In genomic region chr12:13094349-13094748, GRCh38 we compare ENCODE assay signal across 11 cellular contexts. TPM values are rescaled to one million over a fixed set of nuclear protein-coding genes. Genes with fewer than 3 reads are reported as not detected.
DNase-seq lines count a peak whose midpoint lies in the region; ATAC-seq, FAIRE-seq and TF ChIP-seq lines count a peak whose summit lies in the region.
"Had no signal": no experiment of that assay in that cellular context is flagged by ENCODE, and none has a peak within 500 bp of the region (broad histone marks: within the 10 kb centered on the region; RNA-seq: fewer than 3 reads in every experiment).

No MANE protein-coding gene starts in this region.

- H3K9me3 ChIP-seq in endothelial cell of umbilical vein (replicated peaks; ENCODE audit: control insufficient read depth, insufficient read depth, low read length), result no peaks in the 10 kb centered on the region
- H3K9me3 ChIP-seq: BLaER1 had no signal

- peak overlapping the region; percentile 36 for H2AFZ ChIP-seq in endothelial cell of umbilical vein (ENCODE audit: low read depth, low read length)

- H3K4me2 ChIP-seq in endothelial cell of umbilical vein (ENCODE audit: insufficient read depth, low read length), result peak overlapping the region; percentile 49
- H3K4me2 ChIP-seq: BLaER1 had no signal

- peak overlapping the region; percentile 59 for H3K27ac ChIP-seq in endothelial cell of umbilical vein (ENCODE audit: insufficient read depth, low read depth, low read length)
- H3K27ac ChIP-seq: BLaER1 had no signal

- CTCF ChIA-PET in endothelial cell of umbilical vein (lab: Charles Lee), result interaction anchor here (0.7 to 3.7 kb wide), 6 partner anchors 12 to 118 kb away, joined by 3 to 23 read pairs (median 6); no protein-coding TSS in a partner anchor

- peak; percentile 63 for DNase-seq in AG20443 (ENCODE audit: low spot score)
- peak; percentile 75 for DNase-seq in NCI-H226
- DNase-seq in endothelial cell of umbilical vein (ENCODE audit: low read depth, low spot score), result peak; percentile 30
- DNase-seq in D721Med (ENCODE audit: insufficient read length, low spot score), result no peak
- DNase-seq: amygdala, NCI-H146 had no signal

- dilution Hi-C loops in endothelial cell of umbilical vein (cut with MboI; ENCODE audit: extremely low pct_ligation_motif_present, low sequenced_read_pairs), result no loop called here

- H4K20me1 ChIP-seq in endothelial cell of umbilical vein (replicated peaks; ENCODE audit: control insufficient read depth, extremely low read depth, insufficient read depth, low read length), result no peaks in the 10 kb centered on the region
- H4K20me1 ChIP-seq: BLaER1 had no signal

- POLR2A ChIA-PET in endothelial cell of umbilical vein (lab: Charles Lee), result no interaction called here

- no peaks in the 10 kb centered on the region for H3K79me2 ChIP-seq in endothelial cell of umbilical vein (ENCODE audit: control insufficient read depth, insufficient read depth, low read length)

- no peak for TF ChIP-seq POLR2A in endothelial cell of umbilical vein (IDR thresholded peaks at IDR 0.05; ENCODE audit: low read depth, low read length)

- no peaks in the 10 kb centered on the region for H3K27me3 ChIP-seq in endothelial cell of umbilical vein (ENCODE audit: control insufficient read depth in 2 of 2, insufficient read depth in 2 of 2, low read length in 2 of 2)
- H3K27me3 ChIP-seq: BLaER1 had no signal

- no TSS peak for BruUV-seq in endothelial cell of umbilical vein (replicated peaks; lab: Mats Ljungman, UMichigan)

- H3K4me1 ChIP-seq in endothelial cell of umbilical vein (ENCODE audit: control insufficient read depth, extremely low read depth, insufficient read depth, low read length), result peaks cover 42% of the 10 kb centered on the region

- FAIRE-seq in endothelial cell of umbilical vein (lab: Jason Lieb, UNC) (peak; percentile 49), D721Med (lab: Jason Lieb, UNC) (no peak)

- ATAC-seq in GM21786 (IDR thresholded peaks at IDR 0.05; ENCODE audit: unreplicated experiment) (peak; percentile 38), HG03108 (IDR thresholded peaks at IDR 0.05; ENCODE audit: unreplicated experiment) (no peak), HG03439 (IDR thresholded peaks at IDR 0.05; ENCODE audit: unreplicated experiment) (no peak), HG03442 (IDR thresholded peaks at IDR 0.05; ENCODE audit: unreplicated experiment) (no peak)

- no peaks in the 10 kb centered on the region for H3K36me3 ChIP-seq in endothelial cell of umbilical vein (ENCODE audit: control insufficient read depth in 2 of 2, extremely low read depth in 1 of 2, insufficient read depth in 2 of 2, low read length in 2 of 2)
- H3K36me3 ChIP-seq: BLaER1 had no signal

- TF ChIP-seq CTCF in endothelial cell of umbilical vein (IDR thresholded peaks at IDR 0.05; ENCODE audit: extremely low read depth in 1 of 2, insufficient read depth in 1 of 2, low read depth in 1 of 2, low read length in 2 of 2) (no peak), D721Med (IDR thresholded peaks at IDR 0.05; ENCODE audit: insufficient read depth, missing control alignments) (no peak)

- intact Hi-C loops in endothelial cell of umbilical vein (cut with micrococcal nuclease), result no loop called here

- H3K9me1 ChIP-seq in endothelial cell of umbilical vein (replicated peaks; ENCODE audit: control insufficient read depth, extremely low read depth, insufficient read depth, low read length), result no peaks in the 10 kb centered on the region

- peak overlapping the region; percentile 45 for H3K9ac ChIP-seq in endothelial cell of umbilical vein (replicated peaks; ENCODE audit: extremely low read depth, insufficient read depth, low read length)
- H3K9ac ChIP-seq: BLaER1 had no signal

- H3K4me3 ChIP-seq in endothelial cell of umbilical vein (replicated peaks in 1 of 3; ENCODE audit: insufficient read depth in 1 of 3, low read depth in 1 of 3, low read length in 3 of 3), result no peak overlapping the region
- H3K4me3 ChIP-seq: BLaER1 had no signal

TF ChIP-seq in endothelial cell of umbilical vein, 7 proteins besides CTCF, POLR2A, EP300 and RAD21:
- TF ChIP-seq FOS (IDR thresholded peaks at IDR 0.05; ENCODE audit: borderline replicate concordance, insufficient read depth, low read length) (peak; percentile 77), POLR2AphosphoS5 (IDR thresholded peaks at IDR 0.05; ENCODE audit: insufficient read depth, low read depth, low read length) (no peak), JUN (IDR thresholded peaks at IDR 0.05; ENCODE audit: borderline replicate concordance, insufficient read depth, insufficient read length, low read depth) (peak; percentile 78), MAX (IDR thresholded peaks at IDR 0.05; ENCODE audit: insufficient read depth, insufficient read length) (no peak), MYC (IDR thresholded peaks at IDR 0.05; ENCODE audit: low read depth, low read length) (no peak), EZH2 (IDR thresholded peaks at IDR 0.05; ENCODE audit: borderline replicate concordance, low read depth, low read length, severe bottlenecking) (no peak), GATA2 (IDR thresholded peaks at IDR 0.05; ENCODE audit: insufficient read depth, insufficient read length, low read depth, low read length) (no peak)
TF ChIP-seq in endothelial cell of umbilical vein: peak in this region for 2.

RNA-seq across cellular contexts. Expression of gene GSG1, which starts 9.1 kb away (rescaled TPM):
- total RNA-seq in endothelial cell of umbilical vein, result not detected in 2 replicates
- polyA plus RNA-seq in endothelial cell of umbilical vein, result not detected in 2 replicates
- not detected in 2 replicates for polyA plus RNA-seq in endothelial cell of umbilical vein (2011; cell fraction: cytosol; rRNA removed)
- polyA plus RNA-seq in endothelial cell of umbilical vein (2011; cell fraction: nucleus; rRNA removed), result not detected in 2 replicates
- polyA plus RNA-seq in endothelial cell of umbilical vein (2012), result 0.16 TPM in 1 of 2 replicates, not detected in the other
- polyA minus RNA-seq in endothelial cell of umbilical vein, result not detected in 2 replicates
- not detected for polyA minus RNA-seq in endothelial cell of umbilical vein (2011; cell fraction: cytosol; rRNA and poly(A)+ RNA removed)
- polyA minus RNA-seq in endothelial cell of umbilical vein (2011; cell fraction: nucleus; rRNA and poly(A)+ RNA removed), result not detected in 2 replicates

RNA-seq across cellular contexts. Expression of gene FAM234B, which starts 50.2 kb away (rescaled TPM):
- total RNA-seq in endothelial cell of umbilical vein, result 9.4 and 13.2 TPM in 2 replicates
- polyA plus RNA-seq in endothelial cell of umbilical vein, result 4.9 TPM in 2 replicates
- 4.7 and 5.1 TPM in 2 replicates for polyA plus RNA-seq in endothelial cell of umbilical vein (2011; cell fraction: cytosol; rRNA removed)
- 7.5 and 8.2 TPM in 2 replicates for polyA plus RNA-seq in endothelial cell of umbilical vein (2011; cell fraction: nucleus; rRNA removed)
- polyA plus RNA-seq in endothelial cell of umbilical vein (2012), result 7.4 and 7.6 TPM in 2 replicates
- polyA minus RNA-seq in endothelial cell of umbilical vein, result 20.3 and 24.7 TPM in 2 replicates
- 4.6 TPM for polyA minus RNA-seq in endothelial cell of umbilical vein (2011; cell fraction: cytosol; rRNA and poly(A)+ RNA removed)
- polyA minus RNA-seq in endothelial cell of umbilical vein (2011; cell fraction: nucleus; rRNA and poly(A)+ RNA removed), result 10.3 and 10.7 TPM in 2 replicates
